In the genomic region with DNA sequence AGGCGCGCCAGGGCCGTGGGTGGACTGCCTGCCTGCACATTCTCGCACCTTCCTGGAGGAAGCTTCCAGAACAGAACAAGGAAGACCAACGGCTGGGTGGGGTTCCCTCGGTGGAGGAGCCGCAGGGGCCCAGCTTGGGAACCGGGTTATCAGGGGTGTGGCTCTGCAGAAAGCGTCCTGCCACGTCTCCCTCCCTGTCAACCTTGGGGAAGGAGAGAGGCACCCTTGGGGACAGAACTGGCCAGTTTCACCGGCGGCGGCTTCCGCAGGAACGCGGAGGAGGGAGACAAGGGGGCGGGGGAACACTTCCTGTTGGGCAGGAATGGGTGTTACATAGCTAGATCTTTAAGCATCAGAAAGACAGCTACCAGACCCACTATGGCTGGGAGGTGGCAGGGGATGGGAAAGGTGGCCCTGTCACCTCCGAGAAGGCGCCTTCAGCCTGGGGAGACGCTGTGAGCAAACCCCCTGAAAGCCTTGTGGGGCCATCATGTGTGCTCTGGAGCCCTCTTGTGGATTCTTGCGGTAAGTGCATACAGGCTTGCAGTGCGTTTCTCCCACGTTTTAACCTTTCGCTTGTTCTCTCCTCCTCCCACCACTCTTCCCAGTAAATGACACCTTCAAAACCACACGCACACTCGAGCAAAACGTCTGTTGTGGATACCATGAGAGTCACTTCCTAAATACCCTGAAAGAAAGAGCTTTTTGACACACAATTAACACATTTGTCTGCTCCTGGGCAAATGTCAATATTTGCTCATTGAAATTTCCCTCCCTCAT, we compare ENCODE assay signal across 8 cellular contexts. TPM values are rescaled to one million over a fixed set of nuclear protein-coding genes. Genes with fewer than 3 reads are reported as not detected.
DNase-seq lines count a peak whose midpoint lies in the region; ATAC-seq, FAIRE-seq and TF ChIP-seq lines count a peak whose summit lies in the region.

No MANE protein-coding gene starts in this region.

- H3K79me2 ChIP-seq in keratinocyte (ENCODE audit: control insufficient read depth, insufficient read depth, low read length), result no peaks in the 10 kb centered on the region

- ATAC-seq in HG02870 (IDR thresholded peaks at IDR 0.05; ENCODE audit: unreplicated experiment) (peak; percentile 54), HG03457 (IDR thresholded peaks at IDR 0.05; ENCODE audit: unreplicated experiment) (no peak)
- peak; percentile 89 for ATAC-seq in central memory CD8-positive, alpha-beta T cell (replicated peaks; ENCODE audit: extremely low read depth, poor library complexity, severe bottlenecking)

- no peaks in the 10 kb centered on the region for H4K20me1 ChIP-seq in keratinocyte (ENCODE audit: control insufficient read depth, extremely low read depth, insufficient read depth, low read length)

- H3K9me3 Mint-ChIP-seq in central memory CD8-positive, alpha-beta T cell, result no peaks in the 10 kb centered on the region

- peak overlapping the region; percentile 21 to 75 (median 36) for H3K4me3 ChIP-seq in keratinocyte (ENCODE audit: control insufficient read depth in 2 of 3, extremely low read depth in 1 of 3, insufficient read depth in 2 of 3, low read depth in 1 of 3, low read length in 3 of 3)

- peak overlapping the region; percentile 94 for H3K4me2 ChIP-seq in keratinocyte (ENCODE audit: control insufficient read depth, extremely low read depth, insufficient read depth, low read depth, low read length)

- no peak overlapping the region for H3K27ac ChIP-seq in keratinocyte (ENCODE audit: control insufficient read depth, insufficient read depth, low read length)

- peak; percentile 93 to 98 (median 96) for TF ChIP-seq CTCF in keratinocyte (optimal IDR thresholded peaks at IDR 0.05 in 1 of 3, IDR thresholded peaks at IDR 0.05 in 1 of 3, conservative IDR thresholded peaks at IDR 0.05 in 1 of 3; ENCODE audit: extremely low read depth in 1 of 3, insufficient read depth in 2 of 3, low read length in 3 of 3)

- DNase-seq in DMS53 treated with DMSO at 0.1 percent for 48 hours (lab: John Stamatoyannopoulos, UW; ENCODE audit: unreplicated experiment) (peak; percentile 83), NCI-H2196 (lab: John Stamatoyannopoulos, UW; ENCODE audit: unreplicated experiment) (peak; percentile 74), keratinocyte (ENCODE audit: low read depth, low spot score) (no peak)
- peak; percentile 45 for DNase-seq in activated CD4-positive, CD25-positive, alpha-beta regulatory T cell treated with anti-CD3 and anti-CD28 coated beads, Interleukin-2, amount 50 U/mL, for 16 hours (ENCODE audit: low read depth, low spot score)
- peak; percentile 54 to 56 for DNase-seq in central memory CD8-positive, alpha-beta T cell (ENCODE audit: low spot score in 2 of 2)
- DNase-seq in stimulated activated CD4-positive, alpha-beta T cell treated with anti-CD3 and anti-CD28 coated beads, Interleukin-12 subunit alpha, Interleukin-12 subunit beta, amount 100 ng/mL, for 48 hours (ENCODE audit: low read depth in 2 of 3, low spot score in 1 of 3), result peak; percentile 63 to 73 (median 64)

- peak overlapping the region; percentile 98 for H2AFZ ChIP-seq in keratinocyte (ENCODE audit: control insufficient read depth, low read length)

- peaks cover 12% of the 10 kb centered on the region for H3K4me1 ChIP-seq in keratinocyte (ENCODE audit: control insufficient read depth, extremely low read depth, insufficient read depth, low read length)

- dilution Hi-C loops in keratinocyte (cut with MboI; ENCODE audit: extremely low pct_ligation_motif_present, low sequenced_read_pairs), result no loop called here

- FAIRE-seq in keratinocyte (lab: Jason Lieb, UNC), result peak; percentile 87

- H3K9me3 ChIP-seq in keratinocyte (ENCODE audit: control insufficient read depth, low read depth, low read length), result no peaks in the 10 kb centered on the region

- peak overlapping the region; percentile 54 for H3K27ac Mint-ChIP-seq in central memory CD8-positive, alpha-beta T cell (ENCODE audit: low read depth)

- H3K36me3 ChIP-seq in keratinocyte (ENCODE audit: control insufficient read depth in 2 of 2, extremely low read depth in 1 of 2, insufficient read depth in 2 of 2, low read length in 2 of 2), result no peaks in the 10 kb centered on the region

- H3K9ac ChIP-seq in keratinocyte (ENCODE audit: control insufficient read depth, extremely low read depth, insufficient read depth, low read length), result peak overlapping the region; percentile 48

- peaks cover 6% of the 10 kb centered on the region for H3K27me3 ChIP-seq in keratinocyte (ENCODE audit: control insufficient read depth, extremely low read depth, insufficient read depth, low read length)

- H3K27me3 Mint-ChIP-seq in central memory CD8-positive, alpha-beta T cell, result peaks cover 23% of the 10 kb centered on the region

- H3K4me1 Mint-ChIP-seq in central memory CD8-positive, alpha-beta T cell, result peaks cover 15% of the 10 kb centered on the region

- H3K36me3 Mint-ChIP-seq in central memory CD8-positive, alpha-beta T cell (ENCODE audit: insufficient read depth), result peaks cover 2% of the 10 kb centered on the region

- peak overlapping the region; percentile 61 for H3K4me3 Mint-ChIP-seq in central memory CD8-positive, alpha-beta T cell

- no peaks in the 10 kb centered on the region for H3K9me1 ChIP-seq in keratinocyte (ENCODE audit: control insufficient read depth, extremely low read depth, insufficient read depth, low read length)

RNA-seq across cellular contexts. Expression of a gene that starts 3.8 kb away (rescaled TPM):
- polyA plus RNA-seq in keratinocyte, result 1.5 to 3.4 TPM (median 1.6 TPM) in 3 replicates
- polyA plus RNA-seq in keratinocyte (2011; ENCODE audit: low read depth), result 0.95 TPM
- 1.6 and 1.9 TPM in 2 replicates for polyA plus RNA-seq in keratinocyte (2011; cell fraction: cytosol; rRNA removed)
- 5.2 and 5.4 TPM in 2 replicates for polyA plus RNA-seq in keratinocyte (2011; cell fraction: nucleus; rRNA removed)
- polyA plus RNA-seq in keratinocyte (2012; ENCODE audit: low replicate concordance), result 1.9 and 3.8 TPM in 2 replicates
- 1.4 to 6.6 TPM (median 1.9 TPM) in 3 replicates for polyA minus RNA-seq in keratinocyte
- polyA minus RNA-seq in keratinocyte (2011; cell fraction: cytosol; rRNA and poly(A)+ RNA removed), result 0.96 TPM
- polyA minus RNA-seq in keratinocyte (2011; cell fraction: nucleus; rRNA and poly(A)+ RNA removed), result 3.3 and 4.1 TPM in 2 replicates

RNA-seq across cellular contexts. Expression of a gene that starts 48.1 kb away (rescaled TPM):
- polyA plus RNA-seq in keratinocyte, result 13.7 to 22.8 TPM (median 19.1 TPM) in 3 replicates
- 18.5 TPM for polyA plus RNA-seq in keratinocyte (2011; ENCODE audit: low read depth)
- 8.2 and 13.5 TPM in 2 replicates for polyA plus RNA-seq in keratinocyte (2011; cell fraction: cytosol; rRNA removed)
- polyA plus RNA-seq in keratinocyte (2011; cell fraction: nucleus; rRNA removed), result 29.7 and 36.0 TPM in 2 replicates
- 15.0 and 20.0 TPM in 2 replicates for polyA plus RNA-seq in keratinocyte (2012; ENCODE audit: low replicate concordance)
- polyA minus RNA-seq in keratinocyte, result 19.4 to 27.1 TPM (median 26.7 TPM) in 3 replicates
- polyA minus RNA-seq in keratinocyte (2011; cell fraction: cytosol; rRNA and poly(A)+ RNA removed), result 23.6 TPM
- polyA minus RNA-seq in keratinocyte (2011; cell fraction: nucleus; rRNA and poly(A)+ RNA removed), result 41.9 and 58.3 TPM in 2 replicates
